ENCODE assay signal across 20 cellular contexts in the genomic region with DNA sequence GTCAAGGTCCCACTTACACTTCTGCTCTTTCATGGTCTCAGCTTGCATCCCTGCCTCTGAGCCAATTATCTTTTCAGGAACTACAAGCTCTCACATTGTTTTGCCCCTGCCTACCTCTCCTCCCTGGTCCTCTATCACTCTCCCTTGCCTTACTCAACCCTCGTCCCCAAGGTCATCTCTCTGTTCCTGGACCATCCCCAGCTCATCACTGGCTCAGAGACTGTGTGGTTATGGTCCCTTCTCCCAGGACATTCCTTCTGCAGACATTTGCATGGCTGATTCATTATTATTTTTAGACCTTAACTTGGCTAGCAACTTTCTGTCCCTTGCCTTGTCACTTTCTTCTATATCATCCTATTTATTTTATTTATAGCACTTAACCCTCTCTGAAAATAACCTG.
"Had no signal": no experiment of that assay in that cellular context is flagged by ENCODE, and none has a peak within 500 bp of the region (broad histone marks: within the 10 kb centered on the region; RNA-seq: fewer than 3 reads in every experiment).

No MANE protein-coding gene starts in this region.

- H3K9me3 ChIP-seq: esophagus squamous epithelium, gastroesophageal sphincter, left lung, thoracic aorta, vagina had no signal

- H3K36me3 ChIP-seq: esophagus squamous epithelium, gastroesophageal sphincter, left lung, thoracic aorta, vagina had no signal

- DNase-seq: activated CD4-positive, alpha-beta T cell treated with anti-CD3 and anti-CD28 coated beads for 36 hours; activated CD4-positive, alpha-beta T cell treated with anti-CD3 and anti-CD28 coated beads, Interleukin-2, amount 50 U/mL, for 4 hours; activated CD8-positive, alpha-beta memory T cell treated with anti-CD3 and anti-CD28 coated beads for 24 hours; activated CD8-positive, alpha-beta memory T cell treated with anti-CD3 and anti-CD28 coated beads, Interleukin-2, amount 50 U/mL, for 4 hours; activated naive CD4-positive, alpha-beta T cell; activated T-cell treated with anti-CD3 and anti-CD28 coated beads, Interleukin-2, amount 50 U/mL, for 4 hours; amniotic stem cell; cerebellar nuclear complex; esophagus squamous epithelium; left lung; mammary epithelial cell; small intestine; stimulated activated CD4-positive, alpha-beta T cell treated with anti-CD3 and anti-CD28 coated beads, Interleukin-2, amount 100 ng/mL, for 24 hours had no signal

- H3K27ac ChIP-seq: coronary artery, esophagus squamous epithelium, gastroesophageal sphincter, left lung, thoracic aorta, vagina had no signal

- H3K4me1 ChIP-seq: esophagus squamous epithelium, gastroesophageal sphincter, left lung, vagina had no signal

- H3K4me3 ChIP-seq: coronary artery, esophagus squamous epithelium, gastroesophageal sphincter, left lung, thoracic aorta, vagina had no signal

- ATAC-seq: activated CD4-positive, alpha-beta T cell treated with anti-CD3 and anti-CD28 coated beads for 36 hours; activated T-cell treated with anti-CD3 and anti-CD28 coated beads, Interleukin-2, amount 50 U/mL, for 4 hours; gastroesophageal sphincter; left lung; natural killer cell treated with Interleukin-12 subunit alpha and Interleukin-12 subunit beta and Interleukin-15 and Interleukin-18, amount 100 ng/mL, for 72 hours; stimulated activated effector memory CD8-positive, alpha-beta T cell treated with anti-CD3 and anti-CD28 coated beads, Interleukin-12 subunit alpha, Interleukin-12 subunit beta, amount 100 ng/mL, for 72 hours; WTC11 had no signal

- H3K27me3 ChIP-seq: esophagus squamous epithelium, gastroesophageal sphincter, vagina had no signal
